ENCODE assay signal across 10 cellular contexts in the genomic region with DNA sequence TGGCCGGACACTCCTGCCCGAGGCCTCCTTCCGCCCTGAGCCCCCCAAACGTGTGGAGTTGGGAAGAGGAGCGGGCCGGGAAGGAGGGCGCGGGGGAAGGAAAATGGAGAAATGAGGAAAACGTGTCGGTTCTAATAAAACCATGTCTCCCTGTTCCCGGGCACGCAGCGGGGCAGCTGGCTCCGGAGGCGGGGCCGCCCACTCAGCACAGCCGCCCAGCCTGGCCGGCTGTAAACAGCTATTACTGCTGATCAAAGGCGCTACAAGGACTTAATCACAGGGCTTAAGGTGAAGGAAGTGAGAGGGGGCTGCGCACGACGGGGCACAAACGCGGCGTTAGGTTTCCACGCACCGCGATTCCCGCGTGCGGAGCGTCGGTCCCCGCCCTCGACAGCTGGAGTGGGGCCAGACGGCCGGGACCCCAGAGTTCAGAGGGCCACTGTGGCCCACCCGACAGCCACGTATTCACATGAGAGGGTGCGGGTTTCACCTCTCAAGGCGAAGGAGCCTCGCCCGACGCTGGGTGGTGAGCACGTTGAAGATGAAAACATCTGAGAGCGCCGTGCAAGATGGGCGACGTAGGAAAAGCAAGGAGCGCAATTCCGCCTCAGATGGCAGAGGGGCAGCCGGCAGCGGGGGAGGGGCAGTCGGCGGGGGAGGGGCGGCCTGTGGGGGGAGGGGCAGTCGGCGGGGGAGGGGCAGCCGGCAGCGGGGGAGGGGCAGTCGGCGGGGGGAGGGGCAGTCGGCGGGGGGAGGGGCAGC.
DNase-seq lines count a peak whose midpoint lies in the region; ATAC-seq and TF ChIP-seq lines count a peak whose summit lies in the region.
"Had no signal": no experiment of that assay in that cellular context is flagged by ENCODE, and none has a peak within 500 bp of the region (broad histone marks: within the 10 kb centered on the region; RNA-seq: fewer than 3 reads in every experiment).

No MANE protein-coding gene starts in this region.

- peak; percentile 31 for DNase-seq in DMS 273 treated with DMSO at 0.1 percent for 48 hours (lab: John Stamatoyannopoulos, UW)
- DNase-seq in activated CD8-positive, alpha-beta T cell treated with anti-CD3 and anti-CD28 coated beads, Interleukin-2, amount 10 ng/mL, durations not matched to agents 7 days and 5 days: peak; percentile 16
- no peak for DNase-seq in neural crest cell (ENCODE audit: low read depth, low spot score)
- DNase-seq in NCI-H446 treated with DMSO at 0.1 percent for 48 hours (lab: John Stamatoyannopoulos, UW): no peak
- no peak for DNase-seq in GF-D8 (lab: John Stamatoyannopoulos, UW)
- DNase-seq: occipital lobe had no signal

- H3K9me3 Mint-ChIP-seq in activated CD8-positive, alpha-beta T cell treated with anti-CD3 and anti-CD28 coated beads, Interleukin-2, amount 10 ng/mL, durations not matched to agents 7 days and 5 days (ENCODE audit: insufficient read depth): no peaks in the 10 kb centered on the region
- no peaks in the 10 kb centered on the region for H3K9me3 Mint-ChIP-seq in neural crest cell

- peak; percentile 48; the same call in 1 of the 2 replicates for TF ChIP-seq EP300 in Ishikawa (IDR thresholded peaks at IDR 0.05; ENCODE audit: borderline replicate concordance)

- H3K4me3 Mint-ChIP-seq in activated CD8-positive, alpha-beta T cell treated with anti-CD3 and anti-CD28 coated beads, Interleukin-2, amount 10 ng/mL, durations not matched to agents 7 days and 5 days: peak overlapping the region; percentile 64
- peak overlapping the region; percentile 81 for H3K4me3 Mint-ChIP-seq in neural crest cell

- H3K36me3 Mint-ChIP-seq in activated CD8-positive, alpha-beta T cell treated with anti-CD3 and anti-CD28 coated beads, Interleukin-2, amount 10 ng/mL, durations not matched to agents 7 days and 5 days (ENCODE audit: low read depth): peaks cover 4% of the 10 kb centered on the region
- H3K36me3 Mint-ChIP-seq in neural crest cell (ENCODE audit: low read depth): no peaks in the 10 kb centered on the region

- TF ChIP-seq CTCF in neural crest cell (conservative IDR thresholded peaks at IDR 0.05): no peak

- peaks cover 4% of the 10 kb centered on the region for H3K27me3 Mint-ChIP-seq in activated CD8-positive, alpha-beta T cell treated with anti-CD3 and anti-CD28 coated beads, Interleukin-2, amount 10 ng/mL, durations not matched to agents 7 days and 5 days (ENCODE audit: low read depth)
- peaks cover 16% of the 10 kb centered on the region for H3K27me3 Mint-ChIP-seq in neural crest cell (ENCODE audit: low read depth)

- H3K27ac Mint-ChIP-seq in activated CD8-positive, alpha-beta T cell treated with anti-CD3 and anti-CD28 coated beads, Interleukin-2, amount 10 ng/mL, durations not matched to agents 7 days and 5 days: peak overlapping the region; percentile 89
- H3K27ac Mint-ChIP-seq in neural crest cell (ENCODE audit: unreplicated experiment): no peak overlapping the region

- CTCF ChIA-PET in activated CD8-positive, alpha-beta T cell treated with anti-CD3 and anti-CD28 coated beads, Interleukin-2, amount 10 ng/mL, durations not matched to agents 7 days and 5 days (lab: Charles Lee): no interaction called here

- no peak for ATAC-seq in activated CD8-positive, alpha-beta T cell treated with anti-CD3 and anti-CD28 coated beads, Interleukin-2, amount 10 ng/mL, durations not matched to agents 7 days and 5 days
- ATAC-seq in GM19035 (IDR thresholded peaks at IDR 0.05; ENCODE audit: unreplicated experiment): no peak
- ATAC-seq in HG03175 (IDR thresholded peaks at IDR 0.05; ENCODE audit: unreplicated experiment): no peak
- ATAC-seq: K562 had no signal

- no peak for TF ChIP-seq RAD21 in Ishikawa (IDR thresholded peaks at IDR 0.05; ENCODE audit: low read depth)

- peaks cover under 1% of the 10 kb centered on the region for H3K4me1 Mint-ChIP-seq in activated CD8-positive, alpha-beta T cell treated with anti-CD3 and anti-CD28 coated beads, Interleukin-2, amount 10 ng/mL, durations not matched to agents 7 days and 5 days (ENCODE audit: low read depth)
- H3K4me1 Mint-ChIP-seq in neural crest cell: peaks cover 15% of the 10 kb centered on the region

- POLR2A ChIA-PET in activated CD8-positive, alpha-beta T cell treated with anti-CD3 and anti-CD28 coated beads, Interleukin-2, amount 10 ng/mL, durations not matched to agents 7 days and 5 days (lab: Charles Lee): no interaction called here

TF ChIP-seq in Ishikawa, 13 proteins besides CTCF, POLR2A, EP300 and RAD21:
- TF ChIP-seq FOXM1 (IDR thresholded peaks at IDR 0.05; ENCODE audit: borderline replicate concordance, low read depth): no peak
- TF ChIP-seq USF1 (IDR thresholded peaks at IDR 0.05): no peak
- no peak for TF ChIP-seq CEBPB (IDR thresholded peaks at IDR 0.05)
- TF ChIP-seq REST (IDR thresholded peaks at IDR 0.05; ENCODE audit: low read depth): no peak
- TF ChIP-seq YY1 (IDR thresholded peaks at IDR 0.05; ENCODE audit: low read depth): 0 out of 2 replicates have a peak, but pooled peaks have one; percentile 18
- peak; percentile 67 for TF ChIP-seq NFIC (IDR thresholded peaks at IDR 0.05)
- peak; percentile 57; the same call in 1 of the 2 replicates for TF ChIP-seq TCF12 (IDR thresholded peaks at IDR 0.05; ENCODE audit: low read depth)
- peak; percentile 67 for TF ChIP-seq ZBTB7A (IDR thresholded peaks at IDR 0.05; ENCODE audit: low read depth)
- TF ChIP-seq, protein P1, sequence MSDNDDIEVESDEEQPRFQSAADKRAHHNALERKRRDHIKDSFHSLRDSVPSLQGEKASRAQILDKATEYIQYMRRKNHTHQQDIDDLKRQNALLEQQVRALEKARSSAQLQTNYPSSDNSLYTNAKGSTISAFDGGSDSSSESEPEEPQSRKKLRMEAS (IDR thresholded peaks at IDR 0.05): peak; percentile 85
- TF ChIP-seq CREB1 (IDR thresholded peaks at IDR 0.05; ENCODE audit: low read depth): no peak
- TF ChIP-seq TAF1 (IDR thresholded peaks at IDR 0.05; ENCODE audit: low read depth): peak; percentile 20; the same call in 1 of the 2 replicates
- TF ChIP-seq EGR1 (IDR thresholded peaks at IDR 0.05): peak; percentile 87
- 0 out of 2 replicates have a peak, but pooled peaks have one; percentile 32 for TF ChIP-seq TEAD4 (IDR thresholded peaks at IDR 0.05)

Comparison
In these comparisons a context has a peak if more than half of its experiments do, and no peak if none do; other contexts are left out.
1. DNase-seq: peak in DMS 273 treated with DMSO at 0.1 percent for 48 hours (single experiment) and activated CD8-positive, alpha-beta T cell treated with anti-CD3 and anti-CD28 coated beads, Interleukin-2, amount 10 ng/mL, durations not matched to agents 7 days and 5 days (single experiment); none in neural crest cell (single experiment), NCI-H446 treated with DMSO at 0.1 percent for 48 hours (single experiment) and GF-D8 (single experiment).